8 cellular contexts compared by ENCODE assay signal in the genomic region with DNA sequence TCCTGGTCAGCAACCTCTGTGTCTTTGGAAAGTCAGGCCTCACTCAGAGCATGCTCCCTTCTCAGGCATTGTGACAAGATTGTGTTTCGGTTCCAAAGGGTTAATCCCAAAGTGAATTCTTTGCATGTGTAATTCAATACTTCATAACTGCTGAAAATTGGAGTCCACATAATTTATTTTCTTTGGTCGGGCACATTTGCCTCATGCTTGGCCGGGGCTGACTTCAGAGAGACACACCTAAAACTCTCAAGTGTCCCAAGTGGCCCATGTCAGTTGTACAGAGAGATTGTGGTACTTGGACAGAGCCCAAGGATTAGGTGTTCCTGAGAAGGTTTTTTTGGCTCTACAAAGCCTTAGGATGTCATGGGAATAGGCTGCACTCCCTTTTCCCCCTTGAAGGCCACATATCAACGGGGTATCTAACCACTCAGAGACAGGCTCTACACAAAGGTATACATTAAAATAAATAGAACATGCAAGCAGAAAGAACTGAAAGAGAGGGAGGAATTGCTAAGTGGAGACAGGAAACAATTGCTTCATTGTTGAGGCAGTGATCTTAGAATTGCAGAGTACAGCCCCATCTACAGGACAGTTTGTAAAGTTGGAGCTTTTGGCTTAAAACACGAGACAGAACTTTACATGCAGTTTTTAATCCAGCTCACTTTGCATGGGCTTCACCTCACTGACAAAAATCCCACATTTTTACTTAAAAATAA.
DNase-seq lines count a peak whose midpoint lies in the region; TF ChIP-seq lines count a peak whose summit lies in the region.

No MANE protein-coding gene starts in this region.

- peak; percentile 89 for TF ChIP-seq RAD21 in neural cell (conservative IDR thresholded peaks at IDR 0.05)

- no peak overlapping the region for H3K4me2 ChIP-seq in neural cell (ENCODE audit: low read length)

- no peak overlapping the region for H3K9ac ChIP-seq in neural cell (ENCODE audit: low read length)

- POLR2A ChIA-PET in HEK293T (lab: Yijun Ruan, JAX): no interaction called here

- H3K27ac ChIP-seq in neural cell (ENCODE audit: low read length): no peak overlapping the region

- no peak for TF ChIP-seq EP300 in neural cell (conservative IDR thresholded peaks at IDR 0.05; ENCODE audit: poor library complexity, severe bottlenecking)

- peak; percentile 61 for DNase-seq in HEK293T (ENCODE audit: extremely low spot score)
- peak; percentile 58 for DNase-seq in MG63
- DNase-seq in SK-N-DZ (ENCODE audit: low spot score): peak; percentile 39
- DNase-seq in fibroblast of mammary gland (ENCODE audit: low read depth): peak; percentile 91
- no peak for DNase-seq in NCI-H2227 (lab: John Stamatoyannopoulos, UW; ENCODE audit: unreplicated experiment)
- DNase-seq in activated CD4-positive, alpha-beta T cell treated with anti-CD3 and anti-CD28 coated beads for 1 hour: no peak

- H3K4me3 ChIP-seq in MG63 (no peak overlapping the region), fibroblast of mammary gland (ENCODE audit: control insufficient read depth, low read depth, low read length) (no peak overlapping the region), neural cell (ENCODE audit: low read length) (no peak overlapping the region)

- H3K27me3 ChIP-seq in MG63: no peaks in the 10 kb centered on the region
- H3K27me3 ChIP-seq in neural cell (ENCODE audit: insufficient read depth, low read depth, low read length): no peaks in the 10 kb centered on the region

- TF ChIP-seq CTCF in GM12872 (IDR thresholded peaks at IDR 0.05; ENCODE audit: insufficient read depth, low read depth, low read length): peak; percentile 76
- peak; percentile 81 for TF ChIP-seq CTCF in fibroblast of mammary gland (conservative IDR thresholded peaks at IDR 0.05; ENCODE audit: control insufficient read depth, insufficient read depth, low read depth, low read length)
- TF ChIP-seq CTCF in neural cell (IDR thresholded peaks at IDR 0.05; ENCODE audit: poor library complexity, severe bottlenecking): peak; percentile 84

- no peaks in the 10 kb centered on the region for H4K20me1 ChIP-seq in neural cell (ENCODE audit: insufficient read depth)

- H3K36me3 ChIP-seq in MG63 (no peaks in the 10 kb centered on the region), neural cell (ENCODE audit: insufficient read depth, low read length) (no peaks in the 10 kb centered on the region)

- no peaks in the 10 kb centered on the region for H3K9me2 ChIP-seq in neural cell (ENCODE audit: insufficient read depth, low read length)

- no peaks in the 10 kb centered on the region for H3K9me3 ChIP-seq in MG63
- H3K9me3 ChIP-seq in neural cell (ENCODE audit: low read length): no peaks in the 10 kb centered on the region

- CTCF ChIA-PET in HEK293T (lab: Yijun Ruan, JAX): interaction anchor here (0.5 to 1.0 kb wide), 2 partner anchors 9 to 12 kb away, joined by 3 to 4 read pairs; no protein-coding TSS in a partner anchor

- H3F3A ChIP-seq in neural cell (ENCODE audit: insufficient read depth, low read length, poor library complexity, severe bottlenecking): no peaks in the 10 kb centered on the region

- no peak overlapping the region for H2AFZ ChIP-seq in neural cell (ENCODE audit: low read depth, low read length)

- no peaks in the 10 kb centered on the region for H3K79me2 ChIP-seq in neural cell (replicated peaks; ENCODE audit: insufficient read depth, low read length)

TF ChIP-seq in HEK293T, 16 proteins besides CTCF, POLR2A, EP300 and RAD21:
- TF ChIP-seq FOXK2 (IDR thresholded peaks at IDR 0.05): no peak
- no peak for TF ChIP-seq BHLHE40 (IDR thresholded peaks at IDR 0.05; ENCODE audit: borderline replicate concordance)

TF ChIP-seq in neural cell, 6 proteins besides CTCF, POLR2A, EP300 and RAD21:
- TF ChIP-seq SMC3 (conservative IDR thresholded peaks at IDR 0.05; ENCODE audit: poor library complexity) (peak; percentile 82), POLR2AphosphoS5 (IDR thresholded peaks at IDR 0.05) (no peak)
TF ChIP-seq in neural cell: peak in this region for 1.

Comparison
In these comparisons a context has a peak if more than half of its experiments do, and no peak if none do; other contexts are left out.
1. DNase-seq: peak in HEK293T (single experiment), MG63 (single experiment), SK-N-DZ (single experiment) and fibroblast of mammary gland (single experiment); none in NCI-H2227 (single experiment) and activated CD4-positive, alpha-beta T cell treated with anti-CD3 and anti-CD28 coated beads for 1 hour (single experiment).
2. Peak in every context shown above with its lines, with median percentiles within 50 percentile points of each other: CTCF ChIP-seq.